27 cellular contexts compared by ENCODE assay signal in the genomic region with DNA sequence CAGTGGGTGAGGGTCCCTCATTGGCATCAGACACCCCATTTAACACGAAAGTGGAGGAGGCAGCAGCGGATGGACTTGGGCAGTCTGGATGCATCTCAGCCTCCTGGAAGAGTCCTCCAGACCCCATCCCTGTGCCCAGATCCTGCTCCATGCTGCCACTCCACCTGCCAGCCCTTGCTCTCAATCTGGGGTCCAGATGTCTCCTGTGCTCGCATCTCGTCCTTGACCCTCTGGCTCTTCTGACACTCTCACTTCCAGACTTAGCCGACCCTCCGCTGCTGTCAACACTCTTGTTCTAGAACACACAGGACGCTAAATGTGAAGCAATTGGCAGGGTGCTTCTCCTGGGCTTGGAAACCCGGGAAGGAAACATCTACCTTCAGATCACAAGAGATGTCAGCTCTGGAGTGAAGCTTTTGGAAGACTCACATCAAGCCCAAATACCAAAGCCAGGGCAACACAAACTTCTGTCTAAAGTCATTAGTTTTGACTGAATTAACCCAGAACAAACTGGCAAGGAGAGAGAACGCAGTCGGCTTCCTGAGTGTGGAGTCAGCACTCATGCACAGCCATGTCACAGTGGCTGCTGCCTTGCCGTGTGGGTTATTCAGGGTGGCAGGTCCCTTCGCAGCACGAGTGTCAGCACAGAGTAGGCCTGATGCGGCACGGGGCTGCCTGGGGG.
"Had no signal": no experiment of that assay in that cellular context is flagged by ENCODE, and none has a peak within 500 bp of the region (broad histone marks: within the 10 kb centered on the region; RNA-seq: fewer than 3 reads in every experiment).

No MANE protein-coding gene starts in this region.

- H3K27me3 Mint-ChIP-seq: activated B cell treated with CpG ODN at 0.5 μM for 24 hours; activated CD4-positive, alpha-beta T cell treated with anti-CD3 and anti-CD28 coated beads, Interleukin-2, amount 10 ng/mL, durations not matched to agents 24 days and 14 days; activated naive CD4-positive, alpha-beta T cell treated with anti-CD3 and anti-CD28 coated beads, Interleukin-2, amount 10 ng/mL, durations not matched to agents 7 days and 5 days; activated naive CD8-positive, alpha-beta T cell treated with anti-CD3 and anti-CD28 coated beads for 36 hours had no signal

- H3K9me3 Mint-ChIP-seq: activated B cell treated with CpG ODN at 0.5 μM for 24 hours; activated CD4-positive, alpha-beta T cell treated with anti-CD3 and anti-CD28 coated beads, Interleukin-2, amount 10 ng/mL, durations not matched to agents 24 days and 14 days; activated naive CD8-positive, alpha-beta T cell treated with anti-CD3 and anti-CD28 coated beads for 36 hours; activated T-cell treated with anti-CD3 and anti-CD28 coated beads, Interleukin-2, amount 50 U/mL, for 72 hours; activated T-helper 2 cell treated with anti-CD3 and anti-CD28 coated beads, Interferon-gamma antibody, Interleukin-2, Interleukin-4, amounts not matched to agents 10 μg/mL and 5 μg/mL and 100 μg/mL, durations not matched to agents 14 hours and 24 hours and 36 hours had no signal

- ATAC-seq: activated T-cell treated with anti-CD3 and anti-CD28 coated beads, Interleukin-2, amount 50 U/mL, for 72 hours; Panc1; Right ventricle myocardium inferior; T-cell had no signal

- H3K36me3 Mint-ChIP-seq: activated naive CD4-positive, alpha-beta T cell treated with anti-CD3 and anti-CD28 coated beads, Interleukin-2, amount 10 ng/mL, durations not matched to agents 7 days and 5 days; activated naive CD8-positive, alpha-beta T cell treated with anti-CD3 and anti-CD28 coated beads for 36 hours; T-cell had no signal

- DNase-seq: activated B cell treated with CpG ODN at 0.5 μM for 24 hours; activated CD4-positive, alpha-beta T cell treated with anti-CD3 and anti-CD28 coated beads for 1 hour; activated CD4-positive, alpha-beta T cell treated with anti-CD3 and anti-CD28 coated beads, Interleukin-2, amount 10 ng/mL, durations not matched to agents 24 days and 14 days; activated CD4-positive, alpha-beta T cell treated with anti-CD3 and anti-CD28 coated beads, Interleukin-2, amount 50 U/mL, for 48 hours; activated gamma-delta T cell treated with Interleukin-2 at 50 U/mL for 16 hours; activated naive CD4-positive, alpha-beta T cell treated with anti-CD3 and anti-CD28 coated beads, Interleukin-2, amount 10 ng/mL, durations not matched to agents 7 days and 5 days; activated naive CD8-positive, alpha-beta T cell treated with anti-CD3 and anti-CD28 coated beads for 36 hours; activated T-cell treated with anti-CD3 and anti-CD28 coated beads for 4 hours; activated T-cell treated with anti-CD3 and anti-CD28 coated beads, Interleukin-2, amount 50 U/mL, for 72 hours; brain microvascular endothelial cell; Karpas-422; MM.1S; NCI-H1105; NCI-H1436; NCI-H1694 treated with DMSO at 0.1 percent for 48 hours; NCI-H2029 treated with DMSO at 0.1 percent for 48 hours; NCI-H510A treated with DMSO at 0.1 percent for 48 hours; NCI-H69; NK-92 treated with Interleukin-12 subunit alpha and Interleukin-12 subunit beta, amount 100 ng/mL, for 24 hours; OCI-M1; RPMI8226; T-cell; T-helper 2 cell; T1000 had no signal

- H3K4me1 Mint-ChIP-seq: activated B cell treated with CpG ODN at 0.5 μM for 24 hours; activated CD4-positive, alpha-beta T cell treated with anti-CD3 and anti-CD28 coated beads, Interleukin-2, amount 10 ng/mL, durations not matched to agents 24 days and 14 days; activated naive CD4-positive, alpha-beta T cell treated with anti-CD3 and anti-CD28 coated beads, Interleukin-2, amount 10 ng/mL, durations not matched to agents 7 days and 5 days; activated naive CD8-positive, alpha-beta T cell treated with anti-CD3 and anti-CD28 coated beads for 36 hours; T-cell had no signal

- H3K4me3 Mint-ChIP-seq: activated B cell treated with CpG ODN at 0.5 μM for 24 hours; activated CD4-positive, alpha-beta T cell treated with anti-CD3 and anti-CD28 coated beads, Interleukin-2, amount 10 ng/mL, durations not matched to agents 24 days and 14 days; activated naive CD4-positive, alpha-beta T cell treated with anti-CD3 and anti-CD28 coated beads, Interleukin-2, amount 10 ng/mL, durations not matched to agents 7 days and 5 days; activated naive CD8-positive, alpha-beta T cell treated with anti-CD3 and anti-CD28 coated beads for 36 hours; activated T-cell treated with anti-CD3 and anti-CD28 coated beads, Interleukin-2, amount 50 U/mL, for 72 hours; T-cell had no signal

- H3K27ac Mint-ChIP-seq: activated B cell treated with CpG ODN at 0.5 μM for 24 hours; activated CD4-positive, alpha-beta T cell treated with anti-CD3 and anti-CD28 coated beads, Interleukin-2, amount 10 ng/mL, durations not matched to agents 24 days and 14 days; activated naive CD4-positive, alpha-beta T cell treated with anti-CD3 and anti-CD28 coated beads, Interleukin-2, amount 10 ng/mL, durations not matched to agents 7 days and 5 days; activated naive CD8-positive, alpha-beta T cell treated with anti-CD3 and anti-CD28 coated beads for 36 hours; activated T-cell treated with anti-CD3 and anti-CD28 coated beads, Interleukin-2, amount 50 U/mL, for 72 hours; activated T-helper 2 cell treated with anti-CD3 and anti-CD28 coated beads, Interferon-gamma antibody, Interleukin-2, Interleukin-4, amounts not matched to agents 10 μg/mL and 5 μg/mL and 100 μg/mL, durations not matched to agents 14 hours and 24 hours and 36 hours; T-cell had no signal
